ENCODE assay signal across 20 cellular contexts in the genomic region with DNA sequence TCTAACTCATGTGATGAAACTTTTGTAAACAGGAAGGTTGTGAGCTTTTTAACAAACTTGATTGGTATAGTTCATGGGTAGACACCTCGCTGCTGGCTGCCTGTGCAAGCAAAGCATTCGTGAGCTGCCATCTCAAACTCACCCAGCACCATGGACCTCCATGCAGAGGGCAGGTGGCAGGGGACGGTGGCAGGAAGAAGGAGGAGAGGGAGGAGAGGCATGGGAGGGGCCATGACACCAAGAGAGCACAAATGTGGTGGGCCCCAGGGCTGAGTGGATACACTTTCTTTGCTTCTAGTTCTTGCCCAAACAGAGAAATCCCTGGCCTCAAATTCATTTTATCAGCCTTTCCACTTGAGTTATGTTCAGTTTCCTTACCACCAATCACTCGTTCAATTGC. TPM values are rescaled to one million over a fixed set of nuclear protein-coding genes. Genes with fewer than 3 reads are reported as not detected.
A peak's percentile ranks its signal among the peaks of the same experiment; 100 is the strongest.
DNase-seq lines count a peak whose midpoint lies in the region; ATAC-seq, FAIRE-seq and TF ChIP-seq lines count a peak whose summit lies in the region.
"Had no signal": no experiment of that assay in that cellular context is flagged by ENCODE, and none has a peak within 500 bp of the region (broad histone marks: within the 10 kb centered on the region; RNA-seq: fewer than 3 reads in every experiment).

No MANE protein-coding gene starts in this region.

- CTCF ChIA-PET in activated naive CD4-positive, alpha-beta T cell treated with anti-CD3 and anti-CD28 coated beads, Interleukin-2, amount 10 ng/mL, durations not matched to agents 7 days and 5 days (lab: Charles Lee) = interaction anchor here (1.3 to 1.6 kb wide), 2 partner anchors 20 kb away, joined by 3 to 5 read pairs; no protein-coding TSS in a partner anchor

- H3K27ac Mint-ChIP-seq in activated naive CD4-positive, alpha-beta T cell treated with anti-CD3 and anti-CD28 coated beads, Interleukin-2, amount 10 ng/mL, durations not matched to agents 7 days and 5 days = peak overlapping the region; percentile 74
- peak overlapping the region; percentile 46 for H3K27ac Mint-ChIP-seq in central memory CD8-positive, alpha-beta T cell (ENCODE audit: low read depth)
- H3K27ac Mint-ChIP-seq in memory B cell = peak overlapping the region; percentile 68
- H3K27ac Mint-ChIP-seq: CD8-positive, alpha-beta T cell; GM23338 had no signal

- H3K4me1 Mint-ChIP-seq in activated naive CD4-positive, alpha-beta T cell treated with anti-CD3 and anti-CD28 coated beads, Interleukin-2, amount 10 ng/mL, durations not matched to agents 7 days and 5 days = no peaks in the 10 kb centered on the region
- peaks cover 5% of the 10 kb centered on the region for H3K4me1 Mint-ChIP-seq in central memory CD8-positive, alpha-beta T cell
- no peaks in the 10 kb centered on the region for H3K4me1 Mint-ChIP-seq in memory B cell
- H3K4me1 Mint-ChIP-seq: CD14-positive monocyte, GM23338 had no signal

- no peaks in the 10 kb centered on the region for H3K27me3 Mint-ChIP-seq in activated naive CD4-positive, alpha-beta T cell treated with anti-CD3 and anti-CD28 coated beads, Interleukin-2, amount 10 ng/mL, durations not matched to agents 7 days and 5 days
- no peaks in the 10 kb centered on the region for H3K27me3 Mint-ChIP-seq in central memory CD8-positive, alpha-beta T cell
- H3K27me3 Mint-ChIP-seq in memory B cell = no peaks in the 10 kb centered on the region

- H3K9me3 Mint-ChIP-seq in activated naive CD4-positive, alpha-beta T cell treated with anti-CD3 and anti-CD28 coated beads, Interleukin-2, amount 10 ng/mL, durations not matched to agents 7 days and 5 days = no peaks in the 10 kb centered on the region
- no peaks in the 10 kb centered on the region for H3K9me3 Mint-ChIP-seq in central memory CD8-positive, alpha-beta T cell
- no peaks in the 10 kb centered on the region for H3K9me3 Mint-ChIP-seq in memory B cell
- H3K9me3 Mint-ChIP-seq: CD8-positive, alpha-beta T cell; GM23338 had no signal

- FAIRE-seq in urothelium cell line (lab: Jason Lieb, UNC) = peak; percentile 53
- FAIRE-seq: G401.6, H54 had no signal

- H3K9me3 ChIP-seq in Peyer's patch = no peaks in the 10 kb centered on the region
- H3K9me3 ChIP-seq: BLaER1 had no signal

- peaks cover 52% of the 10 kb centered on the region for H3K36me3 Mint-ChIP-seq in activated naive CD4-positive, alpha-beta T cell treated with anti-CD3 and anti-CD28 coated beads, Interleukin-2, amount 10 ng/mL, durations not matched to agents 7 days and 5 days
- peaks cover 65% of the 10 kb centered on the region for H3K36me3 Mint-ChIP-seq in central memory CD8-positive, alpha-beta T cell (ENCODE audit: insufficient read depth)
- H3K36me3 Mint-ChIP-seq in memory B cell = peaks cover 41% of the 10 kb centered on the region

- H3K4me1 ChIP-seq in Peyer's patch = no peaks in the 10 kb centered on the region
- H3K4me1 ChIP-seq: BLaER1 had no signal

- no peak for ATAC-seq in central memory CD8-positive, alpha-beta T cell (replicated peaks; ENCODE audit: extremely low read depth, poor library complexity, severe bottlenecking)
- no peak for ATAC-seq in memory B cell (ENCODE audit: low read depth)
- ATAC-seq: CD8-positive, alpha-beta T cell; GM23338 had no signal

- no peak overlapping the region for H3K27ac ChIP-seq in Peyer's patch
- H3K27ac ChIP-seq: BLaER1 had no signal

- H3K4me3 Mint-ChIP-seq in activated naive CD4-positive, alpha-beta T cell treated with anti-CD3 and anti-CD28 coated beads, Interleukin-2, amount 10 ng/mL, durations not matched to agents 7 days and 5 days = no peak overlapping the region
- no peak overlapping the region for H3K4me3 Mint-ChIP-seq in central memory CD8-positive, alpha-beta T cell
- H3K4me3 Mint-ChIP-seq in memory B cell = no peak overlapping the region
- H3K4me3 Mint-ChIP-seq: CD14-positive monocyte; CD8-positive, alpha-beta T cell; GM23338 had no signal

- no peaks in the 10 kb centered on the region for H3K27me3 ChIP-seq in Peyer's patch
- H3K27me3 ChIP-seq: BLaER1 had no signal

- peaks cover 0 to 98% (median 5%) of the 10 kb centered on the region in 3 donors for H3K36me3 ChIP-seq in Peyer's patch

- TF ChIP-seq CTCF in Peyer's patch (IDR thresholded peaks at IDR 0.05) = no peak

- no peak overlapping the region for H3K4me3 ChIP-seq in Peyer's patch
- H3K4me3 ChIP-seq: BLaER1, GM23338 had no signal

- no peak for DNase-seq in activated naive CD4-positive, alpha-beta T cell treated with anti-CD3 and anti-CD28 coated beads, Interleukin-2, amount 10 ng/mL, durations not matched to agents 7 days and 5 days
- no peak for DNase-seq in activated naive CD4-positive, alpha-beta T cell treated with Interleukin-2 at 50 U/mL for 16 hours
- DNase-seq in central memory CD8-positive, alpha-beta T cell (ENCODE audit: low spot score in 2 of 2) = no peak
- no peak for DNase-seq in memory B cell (ENCODE audit: low spot score in 2 of 2)
- DNase-seq in urothelium cell line (ENCODE audit: low spot score) = no peak
- DNase-seq in amniotic stem cell (lab: John Stamatoyannopoulos, UW) = no peak
- DNase-seq in Peyer's patch = no peak
- no peak for DNase-seq in NCI-H82 treated with DMSO at 0.1 percent for 48 hours (lab: John Stamatoyannopoulos, UW; ENCODE audit: unreplicated experiment)
- DNase-seq: 8988T; CD8-positive, alpha-beta T cell; COR-L47; DMS 273 treated with DMSO at 0.1 percent for 48 hours; DMS53; HCEC 1CT had no signal

- TF ChIP-seq POLR2A in Peyer's patch (IDR thresholded peaks at IDR 0.05) = no peak

RNA-seq across cellular contexts. Expression of a gene that starts 29.1 kb away (rescaled TPM):
- total RNA-seq in Peyer's patch = 100 to 1,000 TPM in 2 of 4 donors, 10 to 100 TPM in 2; 47.9 to 111 (median 94.8) TPM

RNA-seq across cellular contexts. Expression of a gene that starts 39.9 kb away (rescaled TPM):
- 100 to 1,000 TPM in 1 of 4 donors, 10 to 100 TPM in 3; 20.7 to 111 (median 50.5) TPM for total RNA-seq in Peyer's patch
- total RNA-seq: HT-29 had no signal

RNA-seq across cellular contexts. Expression of a gene that starts 59.8 kb away (rescaled TPM):
- total RNA-seq in Peyer's patch = under 1 TPM in 1 of 4 donors, not detected in 3; 0.70 TPM
